Comparison of ENCODE assay signal across 8 cellular contexts in the genomic region with DNA sequence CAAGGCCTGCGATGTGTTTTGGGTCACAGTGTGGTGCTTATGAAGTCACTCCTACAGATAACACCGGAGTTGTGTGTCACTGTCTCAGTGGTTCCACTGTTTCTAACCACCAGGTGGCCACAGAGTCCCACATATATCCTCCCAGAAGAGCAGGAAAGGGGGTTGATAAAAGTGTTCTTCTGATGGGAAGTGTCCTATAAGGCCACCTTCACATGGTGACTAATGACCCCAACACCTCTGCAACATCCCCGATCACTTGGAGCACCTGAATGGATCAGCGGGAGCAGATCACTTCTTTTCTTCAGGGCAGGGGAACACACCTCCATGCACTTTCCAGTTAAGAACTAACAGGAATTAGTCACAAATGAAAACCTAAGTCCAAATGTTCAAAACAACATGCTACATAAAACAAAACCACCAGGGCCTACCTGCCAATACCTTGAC.
A peak's percentile ranks its signal among the peaks of the same experiment; 100 is the strongest.
DNase-seq lines count a peak whose midpoint lies in the region; ATAC-seq and TF ChIP-seq lines count a peak whose summit lies in the region.
"Not testable (repeated sequence)": the region's sequence is repeated elsewhere in the genome, so short reads cannot be mapped to it uniquely, and the experiment has no call there.

No MANE protein-coding gene starts in this region.

- H3K27me3 ChIP-seq in BE2C; mesenchymal stem cell (ENCODE audit: control insufficient read depth in 1 of 2, insufficient read depth in 1 of 2, low read length in 2 of 2): not testable (repeated sequence)

- H2AFZ ChIP-seq in mesenchymal stem cell (ENCODE audit: low read depth, low read length), result not testable (repeated sequence)

- H2AK5ac ChIP-seq in mesenchymal stem cell (ENCODE audit: low read length, severe bottlenecking), result not testable (repeated sequence)

- H3K9me3 ChIP-seq in BE2C; mesenchymal stem cell (ENCODE audit: control insufficient read depth, low read length): not testable (repeated sequence)

- H2BK5ac ChIP-seq in mesenchymal stem cell (ENCODE audit: low read depth, low read length, poor library complexity, severe bottlenecking), result not testable (repeated sequence)

- ATAC-seq in GM21529 (IDR thresholded peaks at IDR 0.05; ENCODE audit: unreplicated experiment), result peak; percentile 71
- ATAC-seq in esophagus mucosa, result peak; percentile 90

- H3K27ac ChIP-seq in mesenchymal stem cell (ENCODE audit: low read length, poor library complexity, severe bottlenecking), result not testable (repeated sequence)

- H4K8ac ChIP-seq in mesenchymal stem cell (ENCODE audit: low read length), result not testable (repeated sequence)

- peak overlapping the region in 1 of 2 experiments; percentile 28 for H3K4ac ChIP-seq in mesenchymal stem cell (ENCODE audit: low read depth in 1 of 2, low read length in 2 of 2)

- H3K79me1 ChIP-seq in mesenchymal stem cell (replicated peaks; ENCODE audit: low read length, poor library complexity, severe bottlenecking), result not testable (repeated sequence)

- not testable (repeated sequence) for H4K91ac ChIP-seq in mesenchymal stem cell (ENCODE audit: low read length)

- peak; percentile 60 for DNase-seq in BE2C
- DNase-seq in NCI-H187 (lab: John Stamatoyannopoulos, UW), result peak; percentile 65 to 73
- DNase-seq in T follicular helper cell (ENCODE audit: low read depth), result peak; percentile 63
- DNase-seq in activated gamma-delta T cell treated with anti-CD3 and anti-CD28 coated beads, Interleukin-2, amount 50 U/mL, for 16 hours (ENCODE audit: low read depth), result peak; percentile 59
- peak; percentile 79 for DNase-seq in mesenchymal stem cell
- peak; percentile 77 for DNase-seq in stimulated activated CD4-positive, alpha-beta T cell treated with anti-CD3 and anti-CD28 coated beads, Interleukin-4, amount 100 ng/mL, for 24 hours

- not testable (repeated sequence) for H3K14ac ChIP-seq in mesenchymal stem cell (ENCODE audit: low read length in 2 of 2)

- H3K9ac ChIP-seq in mesenchymal stem cell (ENCODE audit: low read length), result not testable (repeated sequence)

- not testable (repeated sequence) for H2BK120ac ChIP-seq in mesenchymal stem cell (ENCODE audit: low read depth, low read length)

- not testable (repeated sequence) for H3K23ac ChIP-seq in mesenchymal stem cell (ENCODE audit: low read length in 2 of 2)

- not testable (repeated sequence) for H3K18ac ChIP-seq in mesenchymal stem cell (ENCODE audit: low read depth in 1 of 2, low read length in 2 of 2)

- H3K36me3 ChIP-seq in BE2C; mesenchymal stem cell (ENCODE audit: control insufficient read depth in 1 of 2, insufficient read depth in 2 of 2, low read depth in 1 of 2, low read length in 2 of 2): not testable (repeated sequence)

- 55% methylated on average over 3 of the region's 4 CpGs for WGBS in mesenchymal stem cell

- H2BK15ac ChIP-seq in mesenchymal stem cell (ENCODE audit: low read depth, poor library complexity, severe bottlenecking), result not testable (repeated sequence)

- not testable (repeated sequence) for H2BK12ac ChIP-seq in mesenchymal stem cell (ENCODE audit: low read length in 2 of 2)

- not testable (repeated sequence) for H3K4me2 ChIP-seq in mesenchymal stem cell (ENCODE audit: low read length, poor library complexity, severe bottlenecking)

- H3K4me3 ChIP-seq in BE2C (ENCODE audit: low read depth, low read length); mesenchymal stem cell (ENCODE audit: insufficient read depth in 1 of 2, low read depth in 1 of 2, low read length in 2 of 2): not testable (repeated sequence)

- not testable (repeated sequence) for H3K4me1 ChIP-seq in BE2C; mesenchymal stem cell (ENCODE audit: control insufficient read depth, insufficient read depth, low read depth, low read length)

- peak; percentile 80 for TF ChIP-seq CTCF in BE2C (IDR thresholded peaks at IDR 0.05; ENCODE audit: low read depth, low read length)
